19 cellular contexts compared by ENCODE assay signal in genomic region chr14:93715279-93715927, GRCh38.
DNase-seq lines count a peak whose midpoint lies in the region; ATAC-seq and TF ChIP-seq lines count a peak whose summit lies in the region.
"Had no signal": no experiment of that assay in that cellular context is flagged by ENCODE, and none has a peak within 500 bp of the region (broad histone marks: within the 10 kb centered on the region; RNA-seq: fewer than 3 reads in every experiment).

No MANE protein-coding gene starts in this region.

- H3K27me3 ChIP-seq in BE2C (no peaks in the 10 kb centered on the region), endodermal cell (ENCODE audit: control insufficient read depth, insufficient read depth, low read length, poor library complexity, severe bottlenecking) (no peaks in the 10 kb centered on the region), lower lobe of right lung (ENCODE audit: low read depth) (peaks cover 19% of the 10 kb centered on the region), brain microvascular endothelial cell (replicated peaks) (no peaks in the 10 kb centered on the region)
- H3K27me3 ChIP-seq: Peyer's patch had no signal

- H3K36me3 Mint-ChIP-seq in endodermal cell (ENCODE audit: low read depth) (peaks cover 3% of the 10 kb centered on the region), osteocyte (ENCODE audit: unreplicated experiment) (no peaks in the 10 kb centered on the region)
- no peaks in the 10 kb centered on the region for H3K36me3 Mint-ChIP-seq in stimulated activated naive B cell treated with anti-CD40 and anti-IgM and Interleukin-4, amounts not matched to agents 10 μg/mL and 1 μg/mL and 100 μg/mL, for 72 hours

- no peak overlapping the region for H3K9ac ChIP-seq in endodermal cell (ENCODE audit: extremely low read depth, low read length, poor library complexity, severe bottlenecking)

- 0 out of 2 replicates have a peak, but pooled peaks have one; percentile 7 for TF ChIP-seq CTCF in BE2C (IDR thresholded peaks at IDR 0.05; ENCODE audit: low read depth, low read length)
- no peak for TF ChIP-seq CTCF in GM13977 (IDR thresholded peaks at IDR 0.05; ENCODE audit: extremely low read depth, insufficient read depth, missing control alignments)
- TF ChIP-seq CTCF in endodermal cell (conservative IDR thresholded peaks at IDR 0.05), result no peak
- TF ChIP-seq CTCF in osteocyte (IDR thresholded peaks at IDR 0.05), result no peak
- TF ChIP-seq CTCF in lower lobe of right lung (IDR thresholded peaks at IDR 0.05), result no peak
- TF ChIP-seq CTCF in brain microvascular endothelial cell (IDR thresholded peaks at IDR 0.05; ENCODE audit: low read depth, low read length, missing control alignments), result no peak

- in situ Hi-C loops in GM13977 (cut with MboI; ENCODE audit: low pct_unique_long_range_greater_than_20kb, low sequenced_read_pairs, unreplicated experiment), result no loop called here
- in situ Hi-C loops in brain microvascular endothelial cell (cut with HindIII; ENCODE audit: low pct_ligation_motif_present, low sequenced_read_pairs), result no loop called here

- ATAC-seq in stimulated activated naive B cell treated with anti-CD40 and anti-IgM and Interleukin-4, amounts not matched to agents 10 μg/mL and 1 μg/mL and 100 μg/mL, for 72 hours (replicated peaks), result no peak
- ATAC-seq in lower lobe of right lung, result no peak
- ATAC-seq in GM18517 (IDR thresholded peaks at IDR 0.05; ENCODE audit: unreplicated experiment), result no peak
- ATAC-seq: K562, Right ventricle myocardium inferior had no signal

- H3K4me3 ChIP-seq in BE2C (ENCODE audit: low read depth, low read length) (no peak overlapping the region), endodermal cell (ENCODE audit: low read length) (no peak overlapping the region), lower lobe of right lung (no peak overlapping the region), brain microvascular endothelial cell (ENCODE audit: low read depth, low read length) (no peak overlapping the region)
- H3K4me3 ChIP-seq: K562, Peyer's patch had no signal

- no peak for DNase-seq in BE2C
- DNase-seq in GM13977 (ENCODE audit: low spot score), result peak; percentile 13
- DNase-seq in endodermal cell, result peak; percentile 41
- peak; percentile 78 for DNase-seq in osteocyte (ENCODE audit: extremely low spot score, unreplicated experiment)
- DNase-seq in stimulated activated naive B cell treated with anti-CD40 and anti-IgM and Interleukin-4, amounts not matched to agents 10 μg/mL and 1 μg/mL and 100 μg/mL, for 72 hours, result no peak
- no peak for DNase-seq in lower lobe of right lung
- no peak for DNase-seq in brain microvascular endothelial cell
- DNase-seq: AML-193, COR-L47, DMS153, EL, NCI-H1417 treated with DMSO at 0.1 percent for 48 hours, NCI-H1930, NCI-H510A, NCI-H82, Peyer's patch had no signal

- no peak overlapping the region for H3K27ac Mint-ChIP-seq in endodermal cell
- H3K27ac Mint-ChIP-seq in osteocyte (ENCODE audit: unreplicated experiment), result no peak overlapping the region
- no peak overlapping the region for H3K27ac Mint-ChIP-seq in stimulated activated naive B cell treated with anti-CD40 and anti-IgM and Interleukin-4, amounts not matched to agents 10 μg/mL and 1 μg/mL and 100 μg/mL, for 72 hours

- H3K4me1 ChIP-seq in BE2C (no peaks in the 10 kb centered on the region), endodermal cell (ENCODE audit: control insufficient read depth, insufficient read depth, low read length) (peaks cover 9% of the 10 kb centered on the region), lower lobe of right lung (no peaks in the 10 kb centered on the region)
- H3K4me1 ChIP-seq: Peyer's patch had no signal

- H3K9me3 ChIP-seq in BE2C (no peaks in the 10 kb centered on the region), endodermal cell (ENCODE audit: control insufficient read depth, low read length) (no peaks in the 10 kb centered on the region), lower lobe of right lung (no peaks in the 10 kb centered on the region)
- H3K9me3 ChIP-seq: Peyer's patch had no signal

- no peaks in the 10 kb centered on the region; the same call in 1 of the 2 replicates for H3K36me3 ChIP-seq in BE2C
- H3K36me3 ChIP-seq in endodermal cell (ENCODE audit: control insufficient read depth, insufficient read depth, low read length), result no peaks in the 10 kb centered on the region
- H3K36me3 ChIP-seq in lower lobe of right lung, result no peaks in the 10 kb centered on the region
- no peaks in the 10 kb centered on the region for H3K36me3 ChIP-seq in brain microvascular endothelial cell (replicated peaks)
- H3K36me3 ChIP-seq: Peyer's patch had no signal

- intact Hi-C loops in lower lobe of right lung (cut with DNase I), result no loop called here

- H3K4me1 Mint-ChIP-seq in endodermal cell, result peaks cover 24% of the 10 kb centered on the region
- no peaks in the 10 kb centered on the region for H3K4me1 Mint-ChIP-seq in osteocyte (ENCODE audit: unreplicated experiment)
- no peaks in the 10 kb centered on the region for H3K4me1 Mint-ChIP-seq in stimulated activated naive B cell treated with anti-CD40 and anti-IgM and Interleukin-4, amounts not matched to agents 10 μg/mL and 1 μg/mL and 100 μg/mL, for 72 hours

- no peak overlapping the region for H3K27ac ChIP-seq in endodermal cell (ENCODE audit: low read depth, low read length)
- H3K27ac ChIP-seq in lower lobe of right lung, result no peak overlapping the region
- no peak overlapping the region for H3K27ac ChIP-seq in brain microvascular endothelial cell
- H3K27ac ChIP-seq: Peyer's patch had no signal

- H3K9me3 Mint-ChIP-seq in endodermal cell (no peaks in the 10 kb centered on the region), osteocyte (ENCODE audit: unreplicated experiment) (peaks cover 3% of the 10 kb centered on the region)
- H3K9me3 Mint-ChIP-seq in stimulated activated naive B cell treated with anti-CD40 and anti-IgM and Interleukin-4, amounts not matched to agents 10 μg/mL and 1 μg/mL and 100 μg/mL, for 72 hours, result no peaks in the 10 kb centered on the region

- H3K27me3 Mint-ChIP-seq in endodermal cell (ENCODE audit: insufficient read depth) (no peaks in the 10 kb centered on the region), osteocyte (ENCODE audit: unreplicated experiment) (no peaks in the 10 kb centered on the region)
- H3K27me3 Mint-ChIP-seq in stimulated activated naive B cell treated with anti-CD40 and anti-IgM and Interleukin-4, amounts not matched to agents 10 μg/mL and 1 μg/mL and 100 μg/mL, for 72 hours, result peaks cover 0 to 13% of the 10 kb centered on the region in 2 donors

- H3K4me3 Mint-ChIP-seq in endodermal cell (no peak overlapping the region), osteocyte (ENCODE audit: unreplicated experiment) (no peak overlapping the region)
- no peak overlapping the region for H3K4me3 Mint-ChIP-seq in stimulated activated naive B cell treated with anti-CD40 and anti-IgM and Interleukin-4, amounts not matched to agents 10 μg/mL and 1 μg/mL and 100 μg/mL, for 72 hours

- 91 to 95% methylated on average over 7 to 13 of the region's 13 CpGs for WGBS in endodermal cell (ENCODE audit: insufficient coverage in 1 of 2, insufficient read length in 1 of 2), 2 experiments

Comparison
In these comparisons a context has a peak if more than half of its experiments do, and no peak if none do; other contexts are left out.
1. DNase-seq: peak in GM13977 (single experiment), endodermal cell (single experiment) and osteocyte (single experiment); none in BE2C (single experiment), stimulated activated naive B cell treated with anti-CD40 and anti-IgM and Interleukin-4, amounts not matched to agents 10 μg/mL and 1 μg/mL and 100 μg/mL, for 72 hours (single experiment), lower lobe of right lung (single experiment) and brain microvascular endothelial cell (single experiment).